Comparison of ENCODE assay signal across 1 cellular context in genomic region chr2:135473567-135473966, GRCh38.
A peak's percentile ranks its signal among the peaks of the same experiment; 100 is the strongest.
TF ChIP-seq lines count a peak whose summit lies in the region.

No MANE protein-coding gene starts in this region.

TF ChIP-seq in K562, 482 proteins besides CTCF, POLR2A, EP300 and RAD21 (continued from another document):
- TF ChIP-seq, protein P1, sequence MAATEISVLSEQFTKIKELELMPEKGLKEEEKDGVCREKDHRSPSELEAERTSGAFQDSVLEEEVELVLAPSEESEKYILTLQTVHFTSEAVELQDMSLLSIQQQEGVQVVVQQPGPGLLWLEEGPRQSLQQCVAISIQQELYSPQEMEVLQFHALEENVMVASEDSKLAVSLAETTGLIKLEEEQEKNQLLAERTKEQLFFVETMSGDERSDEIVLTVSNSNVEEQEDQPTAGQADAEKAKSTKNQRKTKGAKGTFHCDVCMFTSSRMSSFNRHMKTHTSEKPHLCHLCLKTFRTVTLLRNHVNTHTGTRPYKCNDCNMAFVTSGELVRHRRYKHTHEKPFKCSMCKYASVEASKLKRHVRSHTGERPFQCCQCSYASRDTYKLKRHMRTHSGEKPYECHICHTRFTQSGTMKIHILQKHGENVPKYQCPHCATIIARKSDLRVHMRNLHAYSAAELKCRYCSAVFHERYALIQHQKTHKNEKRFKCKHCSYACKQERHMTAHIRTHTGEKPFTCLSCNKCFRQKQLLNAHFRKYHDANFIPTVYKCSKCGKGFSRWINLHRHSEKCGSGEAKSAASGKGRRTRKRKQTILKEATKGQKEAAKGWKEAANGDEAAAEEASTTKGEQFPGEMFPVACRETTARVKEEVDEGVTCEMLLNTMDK (IDR thresholded peaks at IDR 0.05; ENCODE audit: borderline replicate concordance, insufficient read depth, low read depth, low read length, poor library complexity, severe bottlenecking): peak; percentile 14
- TF ChIP-seq SOX6 (IDR thresholded peaks at IDR 0.05) (no peak), SRSF1 (IDR thresholded peaks at IDR 0.05; ENCODE audit: low read depth, low read length) (no peak)
